7 cellular contexts compared by ENCODE assay signal in the genomic region with DNA sequence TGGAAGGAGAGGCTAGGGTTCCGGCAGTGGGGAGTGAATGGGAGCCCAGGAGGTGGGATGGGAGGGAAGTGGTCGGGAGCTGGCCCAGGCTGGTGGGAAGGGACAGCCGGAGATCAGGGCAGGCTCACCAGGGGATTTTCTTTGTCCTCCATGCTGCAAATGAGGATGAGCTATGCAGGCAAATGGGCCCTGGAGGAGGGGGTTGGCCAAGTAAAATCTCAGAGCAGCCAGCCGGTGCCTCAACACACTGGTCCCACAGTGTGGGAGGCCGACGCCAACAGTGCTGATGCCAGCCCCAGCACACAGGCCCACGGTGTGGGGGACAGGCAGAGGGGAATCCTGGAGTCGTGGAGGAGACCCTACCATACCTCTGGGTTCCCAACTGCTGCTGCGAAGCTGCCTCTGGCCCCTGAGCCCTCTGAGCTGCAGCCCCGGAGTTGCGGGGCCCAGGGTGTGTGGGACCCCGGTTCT. TPM values are rescaled to one million over a fixed set of nuclear protein-coding genes. Genes with fewer than 3 reads are reported as not detected.
DNase-seq lines count a peak whose midpoint lies in the region; ATAC-seq, FAIRE-seq and TF ChIP-seq lines count a peak whose summit lies in the region.

No MANE protein-coding gene starts in this region.

- no peak for ATAC-seq in stimulated activated memory B cell treated with anti-CD40 and anti-IgM and Interleukin-4, amounts not matched to agents 10 μg/mL and 1 μg/mL and 100 μg/mL, for 72 hours

- no peak overlapping the region for H3K4me3 Mint-ChIP-seq in astrocyte (ENCODE audit: unreplicated experiment)
- H3K4me3 Mint-ChIP-seq in stimulated activated memory B cell treated with anti-CD40 and anti-IgM and Interleukin-4, amounts not matched to agents 10 μg/mL and 1 μg/mL and 100 μg/mL, for 72 hours, result no peak overlapping the region
- H3K4me3 Mint-ChIP-seq in CD14-positive monocyte, result no peak overlapping the region

- TF ChIP-seq CTCF in astrocyte (IDR thresholded peaks at IDR 0.05; ENCODE audit: insufficient read depth, low read depth, low read length) (no peak), CD14-positive monocyte (IDR thresholded peaks at IDR 0.05) (no peak)

- H3K27me3 ChIP-seq in HUES64 (ENCODE audit: insufficient read depth, low read length) (no peaks in the 10 kb centered on the region), astrocyte (ENCODE audit: insufficient read depth, low read length) (no peaks in the 10 kb centered on the region), iPS-18a (ENCODE audit: control insufficient read depth, insufficient read depth, low read length) (peaks cover 10% of the 10 kb centered on the region)

- peak overlapping the region; percentile 34 for H3K9ac ChIP-seq in HUES64 (ENCODE audit: low read depth, low read length)
- peak overlapping the region; percentile 85 for H3K9ac ChIP-seq in astrocyte (ENCODE audit: low read length)
- peak overlapping the region; percentile 46 for H3K9ac ChIP-seq in iPS-18a (ENCODE audit: low read length)

- H3K27ac ChIP-seq in HUES64 (ENCODE audit: low read depth, low read length) (peak overlapping the region; percentile 68), astrocyte (ENCODE audit: low read depth, low read length) (peak overlapping the region; percentile 90), iPS-18a (ENCODE audit: low read length) (peak overlapping the region; percentile 67)

- H2AFZ ChIP-seq in astrocyte (ENCODE audit: low read depth, low read length), result peak overlapping the region; percentile 87

- no peak for FAIRE-seq in astrocyte (lab: Jason Lieb, UNC)

- H3K4me3 ChIP-seq in HUES64 (ENCODE audit: low read length) (no peak overlapping the region), astrocyte (ENCODE audit: insufficient read depth, low read depth, low read length) (no peak overlapping the region), iPS-18a (ENCODE audit: low read length) (no peak overlapping the region)

- intact Hi-C loops in CD14-positive monocyte (cut with micrococcal nuclease), result no loop called here

- no peaks in the 10 kb centered on the region for H3K9me3 Mint-ChIP-seq in astrocyte (ENCODE audit: unreplicated experiment)
- H3K9me3 Mint-ChIP-seq in stimulated activated memory B cell treated with anti-CD40 and anti-IgM and Interleukin-4, amounts not matched to agents 10 μg/mL and 1 μg/mL and 100 μg/mL, for 72 hours, result no peaks in the 10 kb centered on the region
- H3K9me3 Mint-ChIP-seq in CD14-positive monocyte, result peaks cover 0 to 2% (median 0%) of the 10 kb centered on the region in 7 donors

- no peaks in the 10 kb centered on the region for H4K20me1 ChIP-seq in astrocyte (ENCODE audit: insufficient read depth, low read length)

- H3K27ac Mint-ChIP-seq in astrocyte (ENCODE audit: unreplicated experiment) (peak overlapping the region; percentile 96), CD14-positive monocyte (peak overlapping the region in 3 of 7 donors; percentile 36 to 60 (median 57))
- peak overlapping the region; percentile 52 for H3K27ac Mint-ChIP-seq in stimulated activated memory B cell treated with anti-CD40 and anti-IgM and Interleukin-4, amounts not matched to agents 10 μg/mL and 1 μg/mL and 100 μg/mL, for 72 hours

- peaks cover 21% of the 10 kb centered on the region for H3K4me1 ChIP-seq in HUES64 (ENCODE audit: insufficient read depth, low read length)
- peaks cover 18% of the 10 kb centered on the region for H3K4me1 ChIP-seq in astrocyte (ENCODE audit: insufficient read depth, low read length)
- H3K4me1 ChIP-seq in iPS-18a (ENCODE audit: control insufficient read depth, low read depth, low read length), result peaks cover 18% of the 10 kb centered on the region

- H3K9me3 ChIP-seq in HUES64 (ENCODE audit: insufficient read depth, low read depth, low read length) (no peaks in the 10 kb centered on the region), astrocyte (ENCODE audit: insufficient read depth, low read depth, low read length) (no peaks in the 10 kb centered on the region), iPS-18a (ENCODE audit: control insufficient read depth, low read depth, low read length) (no peaks in the 10 kb centered on the region)

- WGBS in HUES64, result 54% methylated on average over 12 of the region's 12 CpGs

- no peaks in the 10 kb centered on the region for H3K79me2 ChIP-seq in astrocyte (ENCODE audit: insufficient read depth, low read length)

- H3K36me3 Mint-ChIP-seq in astrocyte (ENCODE audit: low read depth, unreplicated experiment), result no peaks in the 10 kb centered on the region
- no peaks in the 10 kb centered on the region for H3K36me3 Mint-ChIP-seq in stimulated activated memory B cell treated with anti-CD40 and anti-IgM and Interleukin-4, amounts not matched to agents 10 μg/mL and 1 μg/mL and 100 μg/mL, for 72 hours
- H3K36me3 Mint-ChIP-seq in CD14-positive monocyte, result no peaks in the 10 kb centered on the region

- DNase-seq in astrocyte (ENCODE audit: low read depth) (no peak), CD14-positive monocyte (ENCODE audit: low spot score) (no peak)
- no peak for DNase-seq in stimulated activated naive CD4-positive, alpha-beta T cell (lab: John Stamatoyannopoulos, UW)
- no peak for DNase-seq in activated CD4-positive, CD25-positive, alpha-beta regulatory T cell (lab: John Stamatoyannopoulos, UW)

- H3K4me1 Mint-ChIP-seq in astrocyte (ENCODE audit: low read depth, unreplicated experiment), result peaks cover 1% of the 10 kb centered on the region
- peaks cover 33% of the 10 kb centered on the region for H3K4me1 Mint-ChIP-seq in stimulated activated memory B cell treated with anti-CD40 and anti-IgM and Interleukin-4, amounts not matched to agents 10 μg/mL and 1 μg/mL and 100 μg/mL, for 72 hours
- peaks cover 8% of the 10 kb centered on the region for H3K4me1 Mint-ChIP-seq in CD14-positive monocyte

- H3K27me3 Mint-ChIP-seq in astrocyte (ENCODE audit: low read depth, unreplicated experiment) (peaks cover 3% of the 10 kb centered on the region), CD14-positive monocyte (ENCODE audit: low read depth in 3 of 3) (peaks cover 23 to 46% (median 39%) of the 10 kb centered on the region in 3 donors)
- H3K27me3 Mint-ChIP-seq in stimulated activated memory B cell treated with anti-CD40 and anti-IgM and Interleukin-4, amounts not matched to agents 10 μg/mL and 1 μg/mL and 100 μg/mL, for 72 hours, result peaks cover 68% of the 10 kb centered on the region

- H3K36me3 ChIP-seq in HUES64 (ENCODE audit: insufficient read depth, low read length) (no peaks in the 10 kb centered on the region), astrocyte (ENCODE audit: insufficient read depth, low read length) (no peaks in the 10 kb centered on the region), iPS-18a (ENCODE audit: control insufficient read depth, low read depth, low read length) (no peaks in the 10 kb centered on the region)

- H3K4me2 ChIP-seq in astrocyte (ENCODE audit: low read length), result peak overlapping the region; percentile 83

RNA-seq across cellular contexts. Expression of a gene that starts 4.0 kb away (rescaled TPM):
- 11.0 TPM for polyA plus RNA-seq in HUES64 (2013, experiment 1 of 2)
- polyA plus RNA-seq in HUES64 (2013, experiment 2 of 2), result 26.9 TPM
- total RNA-seq in astrocyte, result 21.9 and 22.2 TPM in 2 replicates
- polyA plus RNA-seq in CD14-positive monocyte, result not detected

RNA-seq across cellular contexts. Expression of a gene that starts 19.4 kb away (rescaled TPM):
- polyA plus RNA-seq in HUES64 (2013, experiment 1 of 2), result 26.5 TPM
- polyA plus RNA-seq in HUES64 (2013, experiment 2 of 2), result 23.8 TPM
- 6.7 and 7.4 TPM in 2 replicates for total RNA-seq in astrocyte
- 1 to 10 TPM; 2.5 to 3.4 TPM for polyA plus RNA-seq in CD14-positive monocyte

Comparison
In these comparisons a context has a peak if more than half of its experiments do, and no peak if none do; other contexts are left out.
1. H3K9ac ChIP-seq: peak in every context shown above with its lines; median percentile 85 in astrocyte; 46 in iPS-18a; 34 in HUES64.